ENCODE assay signal across 8 cellular contexts in genomic region chr3:181432992-181433391, GRCh38.
"Had no signal": no experiment of that assay in that cellular context is flagged by ENCODE, and none has a peak within 500 bp of the region (broad histone marks: within the 10 kb centered on the region; RNA-seq: fewer than 3 reads in every experiment).

No MANE protein-coding gene starts in this region.

- H3K27ac ChIP-seq: HL-60 had no signal

- DNase-seq: H9, HCEC 1CT, HFFc6 had no signal

- ATAC-seq: GM23338, HepG2 had no signal

- FAIRE-seq: H1, H54, HepG2 had no signal

- H3K4me3 ChIP-seq: GM23338 had no signal
